ENCODE assay signal across 8 cellular contexts in the genomic region with DNA sequence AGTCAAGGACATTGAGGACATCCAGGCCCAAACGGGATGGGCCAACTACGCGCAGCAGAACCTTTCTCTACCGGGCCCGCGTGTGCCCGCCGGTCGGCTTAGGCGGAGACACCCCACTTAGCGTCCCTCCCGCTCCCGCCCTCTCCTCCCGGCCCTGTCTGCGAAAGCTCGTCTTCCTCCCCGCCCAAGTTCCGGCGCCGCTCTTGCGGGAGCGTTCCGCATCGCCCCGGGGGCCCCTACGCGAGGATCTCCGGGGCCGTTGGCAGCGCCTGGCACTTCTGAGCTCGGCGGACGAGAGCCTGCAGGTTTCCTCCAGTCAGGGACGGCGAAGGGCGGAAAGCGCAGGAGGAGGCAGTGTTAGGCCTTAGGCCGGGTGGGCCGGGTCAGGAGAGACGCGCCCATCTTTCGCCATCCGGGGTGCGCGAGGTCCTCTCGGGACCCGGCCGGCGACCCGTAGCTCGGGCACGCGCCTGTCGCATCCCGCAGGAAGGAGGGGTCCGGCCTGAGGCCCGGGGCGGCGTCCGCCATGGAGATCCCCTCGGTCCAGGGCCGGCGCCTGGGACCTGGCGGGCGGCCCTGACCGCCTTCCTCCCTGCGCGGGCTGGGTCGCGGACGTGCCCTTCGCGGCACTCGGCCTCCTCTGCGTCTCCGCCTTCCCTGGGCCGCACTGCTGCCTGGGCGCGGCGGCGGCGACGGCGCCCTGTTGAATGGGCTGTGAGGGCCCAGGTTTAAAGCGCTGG. TPM values are rescaled to one million over a fixed set of nuclear protein-coding genes. Genes with fewer than 3 reads are reported as not detected.
DNase-seq lines count a peak whose midpoint lies in the region; ATAC-seq and TF ChIP-seq lines count a peak whose summit lies in the region.

A gene (plus strand): TSS at position 141 of the 740 bp plus-strand sequence. CDS start 673 bp downstream, outside the sequence.

- peak; percentile 71 for ATAC-seq in GM21576 (IDR thresholded peaks at IDR 0.05; ENCODE audit: unreplicated experiment)
- peak; percentile 94 for ATAC-seq in mucosa of descending colon

- intact Hi-C loops in mucosa of descending colon (cut with DNase I, micrococcal nuclease): no loop called here

- no peaks in the 10 kb centered on the region for H3K9me3 ChIP-seq in mucosa of descending colon

- H3K4me1 ChIP-seq in mucosa of descending colon (ENCODE audit: low read depth): peaks cover 33% of the 10 kb centered on the region

- peak; percentile 35; the same call in 1 of the 2 replicates for TF ChIP-seq EP300 in Ishikawa (IDR thresholded peaks at IDR 0.05; ENCODE audit: borderline replicate concordance)

- no peak for TF ChIP-seq CTCF in epithelial cell of esophagus (IDR thresholded peaks at IDR 0.05; ENCODE audit: insufficient read depth, low read depth, low read length, missing control alignments)
- TF ChIP-seq CTCF in mucosa of descending colon (IDR thresholded peaks at IDR 0.05): no peak

- no peaks in the 10 kb centered on the region for H3K36me3 ChIP-seq in mucosa of descending colon (ENCODE audit: low read depth)

- H3K4me3 ChIP-seq in epithelial cell of esophagus (ENCODE audit: low read length): peak within 1 kb of the TSS; percentile 83
- peak within 1 kb of the TSS; percentile 94 for H3K4me3 ChIP-seq in mucosa of descending colon

- DNase-seq in DMS114 treated with DMSO at 0.1 percent for 48 hours (lab: John Stamatoyannopoulos, UW; ENCODE audit: unreplicated experiment) (peak; percentile 81), OCI-M2 (lab: John Stamatoyannopoulos, UW; ENCODE audit: unreplicated experiment) (peak; percentile 70), activated T-cell treated with anti-CD3 and anti-CD28 coated beads for 4 hours (peak; percentile 84), epithelial cell of esophagus (ENCODE audit: low read depth) (peak; percentile 94), mucosa of descending colon (peak; percentile 90 to 95 (median 94))
- peak; percentile 78 for DNase-seq in stimulated activated CD8-positive, alpha-beta memory T cell treated with anti-CD3 and anti-CD28 coated beads, Interleukin-4, amount 100 ng/mL, for 24 hours (ENCODE audit: low read depth)

- no peak for TF ChIP-seq RAD21 in Ishikawa (IDR thresholded peaks at IDR 0.05; ENCODE audit: low read depth)

TF ChIP-seq in Ishikawa, 13 proteins besides CTCF, POLR2A, EP300 and RAD21:
- TF ChIP-seq, protein P1, sequence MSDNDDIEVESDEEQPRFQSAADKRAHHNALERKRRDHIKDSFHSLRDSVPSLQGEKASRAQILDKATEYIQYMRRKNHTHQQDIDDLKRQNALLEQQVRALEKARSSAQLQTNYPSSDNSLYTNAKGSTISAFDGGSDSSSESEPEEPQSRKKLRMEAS (IDR thresholded peaks at IDR 0.05): peak; percentile 58
- TF ChIP-seq YY1 (IDR thresholded peaks at IDR 0.05; ENCODE audit: low read depth) (peak; percentile 62; the same call in 1 of the 2 replicates), TAF1 (IDR thresholded peaks at IDR 0.05; ENCODE audit: low read depth) (peak; percentile 87), TCF12 (IDR thresholded peaks at IDR 0.05; ENCODE audit: low read depth) (0 out of 2 replicates have a peak, but pooled peaks have one; percentile 20), EGR1 (IDR thresholded peaks at IDR 0.05) (no peak), FOXM1 (IDR thresholded peaks at IDR 0.05; ENCODE audit: borderline replicate concordance, low read depth) (no peak), ZBTB7A (IDR thresholded peaks at IDR 0.05; ENCODE audit: low read depth) (peak; percentile 34; the same call in 1 of the 2 replicates), TEAD4 (IDR thresholded peaks at IDR 0.05) (no peak), NFIC (IDR thresholded peaks at IDR 0.05) (no peak; the same call in 1 of the 2 replicates), CEBPB (IDR thresholded peaks at IDR 0.05) (peak; percentile 48; the same call in 1 of the 2 replicates), CREB1 (IDR thresholded peaks at IDR 0.05; ENCODE audit: low read depth) (no peak)
- TF ChIP-seq, protein P2, sequence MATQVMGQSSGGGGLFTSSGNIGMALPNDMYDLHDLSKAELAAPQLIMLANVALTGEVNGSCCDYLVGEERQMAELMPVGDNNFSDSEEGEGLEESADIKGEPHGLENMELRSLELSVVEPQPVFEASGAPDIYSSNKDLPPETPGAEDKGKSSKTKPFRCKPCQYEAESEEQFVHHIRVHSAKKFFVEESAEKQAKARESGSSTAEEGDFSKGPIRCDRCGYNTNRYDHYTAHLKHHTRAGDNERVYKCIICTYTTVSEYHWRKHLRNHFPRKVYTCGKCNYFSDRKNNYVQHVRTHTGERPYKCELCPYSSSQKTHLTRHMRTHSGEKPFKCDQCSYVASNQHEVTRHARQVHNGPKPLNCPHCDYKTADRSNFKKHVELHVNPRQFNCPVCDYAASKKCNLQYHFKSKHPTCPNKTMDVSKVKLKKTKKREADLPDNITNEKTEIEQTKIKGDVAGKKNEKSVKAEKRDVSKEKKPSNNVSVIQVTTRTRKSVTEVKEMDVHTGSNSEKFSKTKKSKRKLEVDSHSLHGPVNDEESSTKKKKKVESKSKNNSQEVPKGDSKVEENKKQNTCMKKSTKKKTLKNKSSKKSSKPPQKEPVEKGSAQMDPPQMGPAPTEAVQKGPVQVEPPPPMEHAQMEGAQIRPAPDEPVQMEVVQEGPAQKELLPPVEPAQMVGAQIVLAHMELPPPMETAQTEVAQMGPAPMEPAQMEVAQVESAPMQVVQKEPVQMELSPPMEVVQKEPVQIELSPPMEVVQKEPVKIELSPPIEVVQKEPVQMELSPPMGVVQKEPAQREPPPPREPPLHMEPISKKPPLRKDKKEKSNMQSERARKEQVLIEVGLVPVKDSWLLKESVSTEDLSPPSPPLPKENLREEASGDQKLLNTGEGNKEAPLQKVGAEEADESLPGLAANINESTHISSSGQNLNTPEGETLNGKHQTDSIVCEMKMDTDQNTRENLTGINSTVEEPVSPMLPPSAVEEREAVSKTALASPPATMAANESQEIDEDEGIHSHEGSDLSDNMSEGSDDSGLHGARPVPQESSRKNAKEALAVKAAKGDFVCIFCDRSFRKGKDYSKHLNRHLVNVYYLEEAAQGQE (IDR thresholded peaks at IDR 0.05; ENCODE audit: low read depth): peak; percentile 5; the same call in 1 of the 2 replicates
- TF ChIP-seq, protein P3, sequence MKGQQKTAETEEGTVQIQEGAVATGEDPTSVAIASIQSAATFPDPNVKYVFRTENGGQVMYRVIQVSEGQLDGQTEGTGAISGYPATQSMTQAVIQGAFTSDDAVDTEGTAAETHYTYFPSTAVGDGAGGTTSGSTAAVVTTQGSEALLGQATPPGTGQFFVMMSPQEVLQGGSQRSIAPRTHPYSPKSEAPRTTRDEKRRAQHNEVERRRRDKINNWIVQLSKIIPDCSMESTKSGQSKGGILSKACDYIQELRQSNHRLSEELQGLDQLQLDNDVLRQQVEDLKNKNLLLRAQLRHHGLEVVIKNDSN (IDR thresholded peaks at IDR 0.05): peak; percentile 46

RNA-seq across cellular contexts. Expression of the gene that starts here (rescaled TPM):
- 10 to 100 TPM; 50.4 to 65.3 (median 65.3) TPM for total RNA-seq in mucosa of descending colon

Comparison
In these comparisons a context has a peak if more than half of its experiments do, and no peak if none do; other contexts are left out.
1. Peak in every context shown above with its lines: DNase-seq, ATAC-seq and H3K4me3 ChIP-seq.